In the genomic region with DNA sequence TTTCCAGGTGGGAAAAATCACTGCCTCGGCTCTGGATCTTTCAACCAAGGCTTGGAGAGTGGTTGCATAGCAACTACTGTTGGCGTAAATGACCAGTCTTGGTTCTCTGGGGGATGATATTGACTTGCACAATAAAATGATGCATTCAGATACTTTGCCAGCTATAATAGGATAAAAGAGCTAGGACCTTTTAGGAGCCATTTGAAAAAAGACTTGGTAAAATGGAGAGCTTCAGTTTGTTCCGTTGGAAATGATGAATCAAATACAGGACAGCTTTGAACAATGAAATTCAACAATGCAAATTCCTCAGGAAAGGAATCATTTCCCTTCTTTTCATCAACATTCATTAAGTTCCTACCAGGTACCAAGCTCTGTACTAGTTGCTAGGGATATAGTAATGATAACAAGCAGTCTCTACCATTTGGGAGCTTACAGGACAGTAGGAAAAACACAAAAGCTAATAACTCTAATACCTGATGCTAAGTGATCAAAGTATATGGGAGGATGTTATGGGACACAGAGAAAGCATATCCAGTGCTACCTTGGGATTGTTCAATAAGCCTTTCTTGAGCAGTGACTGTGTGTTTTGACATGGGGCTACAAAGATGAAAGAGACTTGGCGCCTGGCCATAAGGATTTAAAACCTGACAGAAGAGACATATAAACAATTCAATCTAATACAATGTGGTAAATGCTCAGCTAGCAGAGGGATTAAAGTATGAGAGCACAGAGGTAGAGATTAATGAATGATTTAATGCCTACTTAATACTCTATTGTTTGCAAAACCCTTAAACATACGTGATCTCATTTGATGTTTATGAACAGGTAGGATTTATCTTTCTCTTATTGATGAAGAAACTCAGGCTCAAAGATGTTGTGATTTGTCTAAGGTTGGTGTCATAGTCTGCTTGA, we compare ENCODE assay signal across 12 cellular contexts.
A peak's percentile ranks its signal among the peaks of the same experiment; 100 is the strongest.
DNase-seq lines count a peak whose midpoint lies in the region; ATAC-seq, FAIRE-seq and TF ChIP-seq lines count a peak whose summit lies in the region.
"Had no signal": no experiment of that assay in that cellular context is flagged by ENCODE, and none has a peak within 500 bp of the region (broad histone marks: within the 10 kb centered on the region; RNA-seq: fewer than 3 reads in every experiment).

No MANE protein-coding gene starts in this region.

- H3K27ac Mint-ChIP-seq in nephron (peak overlapping the region; percentile 22 to 29 (median 29)), immature natural killer cell (peak overlapping the region in 2 of 6 donors; percentile 30 to 55)
- H3K27ac Mint-ChIP-seq: activated naive CD8-positive, alpha-beta T cell treated with anti-CD3 and anti-CD28 coated beads, Interleukin-2, amount 50 U/mL, for 24 hours had no signal

- ATAC-seq in GM21825 (IDR thresholded peaks at IDR 0.05; ENCODE audit: unreplicated experiment), result no peak
- no peak for ATAC-seq in HG03025 (IDR thresholded peaks at IDR 0.05; ENCODE audit: low FRiP score, unreplicated experiment)
- no peak for ATAC-seq in HG02798 (IDR thresholded peaks at IDR 0.05; ENCODE audit: poor library complexity, unreplicated experiment)
- ATAC-seq: activated naive CD8-positive, alpha-beta T cell treated with anti-CD3 and anti-CD28 coated beads, Interleukin-2, amount 50 U/mL, for 24 hours; PC-3 had no signal

- TF ChIP-seq CTCF in D721Med (IDR thresholded peaks at IDR 0.05; ENCODE audit: insufficient read depth, missing control alignments) (no peak), epithelial cell of esophagus (IDR thresholded peaks at IDR 0.05; ENCODE audit: insufficient read depth, low read depth, low read length, missing control alignments) (no peak), nephron (IDR thresholded peaks at IDR 0.05; ENCODE audit: unreplicated experiment in 3 of 3) (no peak)

- H3K4me3 Mint-ChIP-seq in nephron (no peak overlapping the region), immature natural killer cell (peak overlapping the region in 1 of 5 donors; percentile 34)
- H3K4me3 Mint-ChIP-seq: activated naive CD8-positive, alpha-beta T cell treated with anti-CD3 and anti-CD28 coated beads, Interleukin-2, amount 50 U/mL, for 24 hours had no signal

- peak; percentile 84 for FAIRE-seq in D721Med (lab: Jason Lieb, UNC)

- no peaks in the 10 kb centered on the region for H3K27me3 Mint-ChIP-seq in nephron (ENCODE audit: low read depth)
- H3K27me3 Mint-ChIP-seq in immature natural killer cell (ENCODE audit: low read depth in 3 of 3), result peaks cover 0 to 4% (median 0%) of the 10 kb centered on the region in 3 donors
- H3K27me3 Mint-ChIP-seq: activated naive CD8-positive, alpha-beta T cell treated with anti-CD3 and anti-CD28 coated beads, Interleukin-2, amount 50 U/mL, for 24 hours had no signal

- H3K4me1 Mint-ChIP-seq in nephron (peaks cover 49% of the 10 kb centered on the region), immature natural killer cell (peaks cover 63% of the 10 kb centered on the region in 2 donors)

- H3K36me3 Mint-ChIP-seq in nephron (ENCODE audit: low read depth) (no peaks in the 10 kb centered on the region), immature natural killer cell (peaks cover 0 to 4% (median 0%) of the 10 kb centered on the region in 3 donors)

- DNase-seq in D721Med (ENCODE audit: insufficient read length, low spot score) (no peak), NCI-H524 treated with DMSO at 0.1 percent for 48 hours (lab: John Stamatoyannopoulos, UW) (peak; percentile 70), epithelial cell of esophagus (ENCODE audit: low read depth) (peak; percentile 43), immature natural killer cell (no peak)
- DNase-seq: activated naive CD8-positive, alpha-beta T cell treated with anti-CD3 and anti-CD28 coated beads, Interleukin-2, amount 50 U/mL, for 24 hours; effector CD4-positive, alpha-beta T cell; PC-3; T-helper 9 cell had no signal

- H3K4me3 ChIP-seq in epithelial cell of esophagus (ENCODE audit: low read length), result no peak overlapping the region

- H3K9me3 Mint-ChIP-seq in nephron (no peaks in the 10 kb centered on the region), immature natural killer cell (no peaks in the 10 kb centered on the region)

Comparison
In these comparisons a context has a peak if more than half of its experiments do, and no peak if none do; other contexts are left out.
1. DNase-seq: peak in NCI-H524 treated with DMSO at 0.1 percent for 48 hours (single experiment) and epithelial cell of esophagus (single experiment); none in D721Med (single experiment) and immature natural killer cell (0 of 3).